In the genomic region with DNA sequence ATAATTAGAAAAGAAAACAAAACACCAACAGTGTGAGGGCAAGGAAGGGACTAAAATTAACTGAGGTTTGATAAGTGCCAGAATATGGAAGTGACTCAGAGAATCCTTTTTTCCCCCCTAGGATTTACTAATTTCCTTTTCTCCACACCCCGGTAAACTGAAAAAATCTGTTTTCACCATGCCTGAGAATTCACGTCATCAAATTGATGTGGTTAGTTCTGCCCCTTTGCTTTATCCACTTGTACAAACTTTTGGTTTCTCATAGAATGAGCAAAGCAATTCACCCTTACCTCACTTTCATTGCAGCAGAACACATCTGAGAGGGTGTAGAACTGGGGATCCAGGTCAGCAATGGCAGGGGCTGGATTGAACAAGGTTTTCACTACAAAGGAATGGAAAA, we compare ENCODE assay signal across 18 cellular contexts. TPM values are rescaled to one million over a fixed set of nuclear protein-coding genes. Genes with fewer than 3 reads are reported as not detected.
DNase-seq lines count a peak whose midpoint lies in the region; ATAC-seq and TF ChIP-seq lines count a peak whose summit lies in the region.
"Had no signal": no experiment of that assay in that cellular context is flagged by ENCODE, and none has a peak within 500 bp of the region (broad histone marks: within the 10 kb centered on the region; RNA-seq: fewer than 3 reads in every experiment).

No MANE protein-coding gene starts in this region.

- TF ChIP-seq CTCF in kidney epithelial cell (IDR thresholded peaks at IDR 0.05; ENCODE audit: insufficient read depth, low read length, poor library complexity, severe bottlenecking), result no peak

- ATAC-seq in GM18858 (IDR thresholded peaks at IDR 0.05; ENCODE audit: unreplicated experiment) (no peak), HG02938 (IDR thresholded peaks at IDR 0.05; ENCODE audit: unreplicated experiment) (no peak)
- ATAC-seq: right lobe of liver, WTC11 had no signal

- H3K4me3 ChIP-seq in adipocyte (ENCODE audit: low read length) (peak overlapping the region; percentile 33), kidney epithelial cell (ENCODE audit: low read depth, low read length) (no peak overlapping the region)
- H3K4me3 ChIP-seq: right lobe of liver, upper lobe of left lung had no signal

- H3K9me3 ChIP-seq in adipocyte (ENCODE audit: control insufficient read depth, low read length), result peaks cover 4% of the 10 kb centered on the region
- H3K9me3 ChIP-seq: upper lobe of left lung had no signal

- no peak overlapping the region for H3K9ac ChIP-seq in adipocyte (ENCODE audit: low read length)

- H3K27me3 ChIP-seq in adipocyte (replicated peaks; ENCODE audit: control insufficient read depth, insufficient read depth, low read length) (no peaks in the 10 kb centered on the region), kidney epithelial cell (ENCODE audit: control insufficient read depth, insufficient read depth, low read length) (no peaks in the 10 kb centered on the region)
- H3K27me3 ChIP-seq: right lobe of liver, upper lobe of left lung had no signal

- DNase-seq in AG20443 (ENCODE audit: low spot score) (peak; percentile 67), Kasumi-1 (lab: John Stamatoyannopoulos, UW) (peak; percentile 49 to 61), adipocyte (ENCODE audit: low read depth) (peak; percentile 56), kidney epithelial cell (ENCODE audit: low read depth) (peak; percentile 93), NCI-H2227 (lab: John Stamatoyannopoulos, UW; ENCODE audit: unreplicated experiment) (no peak), NCI-H82 (lab: John Stamatoyannopoulos, UW) (no peak)
- DNase-seq: activated T-cell treated with anti-CD3 and anti-CD28 coated beads for 4 hours; aorta; CD4-positive, CD25-positive, alpha-beta regulatory T cell; H7; Karpas-422; NCI-H2171 treated with DMSO at 0.1 percent for 48 hours; right lobe of liver; SHP77 treated with DMSO at 0.1 percent for 48 hours; upper lobe of left lung had no signal

- H3K4me1 ChIP-seq in adipocyte (ENCODE audit: control insufficient read depth, insufficient read depth, low read length), result peaks cover 23% of the 10 kb centered on the region
- H3K4me1 ChIP-seq: right lobe of liver had no signal

- H3K36me3 ChIP-seq in adipocyte (ENCODE audit: control insufficient read depth, insufficient read depth, low read length, severe bottlenecking) (no peaks in the 10 kb centered on the region), kidney epithelial cell (ENCODE audit: control insufficient read depth, insufficient read depth, low read length) (peaks cover 1% of the 10 kb centered on the region)
- H3K36me3 ChIP-seq: upper lobe of left lung had no signal

RNA-seq across cellular contexts. Expression of gene RBKS, which starts 57.8 kb away (rescaled TPM):
- total RNA-seq in kidney epithelial cell, result 1.8 and 4.2 TPM in 2 replicates

RNA-seq across cellular contexts. Expression of gene BABAM2, which starts 58.1 kb away (rescaled TPM):
- 35.3 and 46.3 TPM in 2 replicates for total RNA-seq in kidney epithelial cell

Comparison
In these comparisons a context has a peak if more than half of its experiments do, and no peak if none do; other contexts are left out.
1. DNase-seq: peak in AG20443 (single experiment), Kasumi-1 (2 of 2), adipocyte (single experiment) and kidney epithelial cell (single experiment); none in NCI-H2227 (single experiment) and NCI-H82 (single experiment).